ENCODE assay signal across 14 cellular contexts in genomic region chr1:44792736-44793502, GRCh38. TPM values are rescaled to one million over a fixed set of nuclear protein-coding genes. Genes with fewer than 3 reads are reported as not detected.
DNase-seq lines count a peak whose midpoint lies in the region; ATAC-seq, FAIRE-seq and TF ChIP-seq lines count a peak whose summit lies in the region.
"Had no signal": no experiment of that assay in that cellular context is flagged by ENCODE, and none has a peak within 500 bp of the region (broad histone marks: within the 10 kb centered on the region; RNA-seq: fewer than 3 reads in every experiment).

No MANE protein-coding gene starts in this region.

- no peaks in the 10 kb centered on the region for H3K36me3 ChIP-seq in Panc1 (ENCODE audit: control insufficient read depth, insufficient read depth, low read length)
- no peaks in the 10 kb centered on the region for H3K36me3 ChIP-seq in HepG2 (replicated peaks in 1 of 2; ENCODE audit: control insufficient read depth in 1 of 2, insufficient read depth in 2 of 2, low read length in 2 of 2)
- H3K36me3 ChIP-seq in thyroid gland = no peaks in the 10 kb centered on the region
- H3K36me3 ChIP-seq: pancreas had no signal

- no peak for TF ChIP-seq EP300 in HepG2 (IDR thresholded peaks at IDR 0.05; ENCODE audit: low read depth in 2 of 2, low read length in 2 of 2)
- no peak for TF ChIP-seq EP300 in HepG2 (CRISPR knock-in tag; IDR thresholded peaks at IDR 0.05; ENCODE audit: borderline replicate concordance)

- H3K27ac ChIP-seq in Panc1 (ENCODE audit: low read length) (0 out of 2 replicates have a peak overlapping the region, but pooled peaks have one; percentile 23), HepG2 (ENCODE audit: extremely low read length, insufficient read depth, low read length) (no peak overlapping the region), thyroid gland (peak overlapping the region; percentile 33 to 52 (median 49))
- H3K27ac ChIP-seq: epithelial cell of prostate, KMS-11, pancreas had no signal

- no peak overlapping the region for H3K4me2 ChIP-seq in HepG2 (ENCODE audit: low read depth, low read length)
- H3K4me2 ChIP-seq: KMS-11 had no signal

- in situ Hi-C loops in Panc1 (cut with HindIII; ENCODE audit: low pct_unique_long_range_greater_than_20kb, low sequenced_read_pairs) = no loop called here
- in situ Hi-C loops in HepG2 (cut with HindIII; ENCODE audit: extremely low pct_ligation_motif_present, low pct_unique_long_range_greater_than_20kb) = loop anchor here (5.0 kb wide), 1 partner anchor 34 kb away; no protein-coding TSS in a partner anchor

- H3K79me2 ChIP-seq in HepG2 (ENCODE audit: insufficient read depth, low read length) = no peaks in the 10 kb centered on the region

- H3K27me3 ChIP-seq in Panc1 (ENCODE audit: control insufficient read depth, insufficient read depth, low read length) (no peaks in the 10 kb centered on the region), HepG2 (ENCODE audit: control insufficient read depth in 1 of 2, insufficient read depth in 2 of 2, low read length in 2 of 2) (peaks cover 0 to 9% of the 10 kb centered on the region in 2 experiments; a peak in 2 of 5 replicates), thyroid gland (no peaks in the 10 kb centered on the region)
- H3K27me3 ChIP-seq: pancreas had no signal

- H3K9ac ChIP-seq in HepG2 (ENCODE audit: insufficient read depth, low read depth, low read length) = no peak overlapping the region
- H3K9ac ChIP-seq: KMS-11 had no signal

- no peak for FAIRE-seq in HepG2 (lab: Jason Lieb, UNC)
- FAIRE-seq: colon, pancreas had no signal

- TF ChIP-seq POLR2A in HepG2 (IDR thresholded peaks at IDR 0.05; ENCODE audit: insufficient read depth in 1 of 2, low read depth in 2 of 2, low read length in 2 of 2) (no peak), thyroid gland (IDR thresholded peaks at IDR 0.05) (no peak)

- H2AFZ ChIP-seq in HepG2 (ENCODE audit: low read length) = no peak overlapping the region

- TF ChIP-seq CTCF in Panc1 (IDR thresholded peaks at IDR 0.05) = no peak
- TF ChIP-seq CTCF in HepG2 (CRISPR knock-in tag; IDR thresholded peaks at IDR 0.05) = no peak
- no peak for TF ChIP-seq CTCF in thyroid gland (IDR thresholded peaks at IDR 0.05)
- no peak for TF ChIP-seq CTCF in omental fat pad (IDR thresholded peaks at IDR 0.05)

- POLR2A ChIA-PET in Panc1 (lab: Charles Lee) = interaction anchor here (0.9 to 1.0 kb wide), 2 partner anchors 22 to 26 kb away, joined by 3 read pairs; no protein-coding TSS in a partner anchor
- POLR2A ChIA-PET in HepG2 (lab: Yijun Ruan, JAX) = interaction anchor here (0.6 to 2.8 kb wide), 8 partner anchors 8 to 219 kb away, joined by 4 to 23 read pairs (median 6); partner anchors contain the start of genes BTBD19, DYNLT4, HECTD3 and RPS8

- H3K4me1 ChIP-seq in Panc1 (ENCODE audit: control insufficient read depth, insufficient read depth, low read length) = no peaks in the 10 kb centered on the region
- H3K4me1 ChIP-seq in HepG2 (ENCODE audit: insufficient read depth, low read length) = peaks cover 32% of the 10 kb centered on the region
- H3K4me1 ChIP-seq in thyroid gland = peaks cover 0 to 9% of the 10 kb centered on the region in 2 donors
- H3K4me1 ChIP-seq: pancreas had no signal

- H3K4me3 ChIP-seq in Panc1 (ENCODE audit: low read depth in 2 of 2, low read length in 2 of 2) (no peak overlapping the region), HepG2 (replicated peaks in 1 of 3; ENCODE audit: insufficient read depth in 1 of 3, low read depth in 2 of 3, low read length in 3 of 3) (no peak overlapping the region), thyroid gland (replicated peaks in 1 of 3) (no peak overlapping the region)
- H3K4me3 ChIP-seq: pancreas had no signal

- 46% methylated on average over 7 of the region's 9 CpGs for WGBS in HepG2 (ENCODE audit: low lambda C conversion rate)
- WGBS in thyroid gland, 2 donors = 83 to 89% methylated on average over 9 of the region's 9 CpGs

- H4K20me1 ChIP-seq in HepG2 (ENCODE audit: insufficient read depth, low read length) = no peaks in the 10 kb centered on the region

- DNase-seq in activated CD8-positive, alpha-beta memory T cell treated with anti-CD3 and anti-CD28 coated beads, Interleukin-2, amount 50 U/mL, for 4 hours = peak; percentile 3
- DNase-seq in activated CD8-positive, alpha-beta memory T cell treated with anti-CD3 and anti-CD28 coated beads for 24 hours = no peak
- no peak for DNase-seq in Panc1 (ENCODE audit: low read depth, low spot score)
- no peak for DNase-seq in HepG2 (ENCODE audit: low spot score)
- peak; percentile 8 to 41 for DNase-seq in thyroid gland
- DNase-seq in NCI-H345 treated with DMSO at 0.1 percent for 48 hours (lab: John Stamatoyannopoulos, UW; ENCODE audit: unreplicated experiment) = no peak
- DNase-seq in omental fat pad (ENCODE audit: low spot score) = no peak
- no peak for DNase-seq in activated T-cell treated with anti-CD3 and anti-CD28 coated beads for 4 hours
- DNase-seq: NCI-H446 had no signal

- BruUV-seq in Panc1 (replicated peaks; lab: Mats Ljungman, UMichigan) = no TSS peak
- no TSS peak for BruUV-seq in HepG2 (replicated peaks; lab: Mats Ljungman, UMichigan)

- no peak for TF ChIP-seq RAD21 in HepG2 (CRISPR knock-in tag; IDR thresholded peaks at IDR 0.05)

- no peaks in the 10 kb centered on the region for H3K9me3 ChIP-seq in Panc1 (ENCODE audit: control insufficient read depth, insufficient read depth, low read depth, low read length)
- no peaks in the 10 kb centered on the region for H3K9me3 ChIP-seq in HepG2 (ENCODE audit: low read length)
- H3K9me3 ChIP-seq in thyroid gland = no peaks in the 10 kb centered on the region
- H3K9me3 ChIP-seq: pancreas had no signal

- CTCF ChIA-PET in Panc1 (lab: Charles Lee) (interaction anchor here (0.5 to 1.2 kb wide), 3 partner anchors 9 to 63 kb away, joined by 3 to 4 read pairs (median 3); no protein-coding TSS in a partner anchor), HepG2 (lab: Yijun Ruan, JAX; ENCODE audit: low intra/inter-chr PET ratio, low total read pairs) (interaction anchor here (0.6 to 2.2 kb wide), 2 partner anchors 38 to 43 kb away, joined by 3 to 8 read pairs; no protein-coding TSS in a partner anchor)

- ATAC-seq in Panc1 = peak; percentile 11; the same call in 1 of the 2 replicates
- ATAC-seq in HepG2 = peak; percentile 6; the same call in 1 of the 3 replicates
- ATAC-seq in omental fat pad (ENCODE audit: low FRiP score) = no peak

- intact Hi-C loops in Panc1 (cut with micrococcal nuclease; ENCODE audit: unreplicated experiment) = loop anchor here (2.0 kb wide), 1 partner anchor 26 kb away; no protein-coding TSS in a partner anchor
- intact Hi-C loops in HepG2 (cut with micrococcal nuclease; ENCODE audit: unreplicated experiment) = loop anchor here (2.0 kb wide), 2 partner anchors 16 to 34 kb away; partner anchors contain the start of gene BTBD19
- intact Hi-C loops in thyroid gland (cut with DNase I) = no loop called here

RNA-seq across cellular contexts. Expression of gene BEST4, which starts 4.9 kb away (rescaled TPM):
- 0.15 TPM for total RNA-seq in Panc1 (2021; ENCODE audit: unreplicated experiment)
- polyA plus RNA-seq in Panc1 (2012; ENCODE audit: insufficient read length) = 0.11 TPM
- 1.4 TPM in 2 replicates for total RNA-seq in HepG2 (2016; rRNA removed; fragmentation: Illumina TruSeq; extraction: Trizol)
- total RNA-seq in HepG2 (2016; cell fraction: cytosol; rRNA removed; fragmentation: Illumina TruSeq; extraction: Trizol; ENCODE audit: low read depth) = 0.40 and 0.62 TPM in 2 replicates
- 1.4 and 1.5 TPM in 2 replicates for total RNA-seq in HepG2 (2016; cell fraction: insoluble cytoplasmic fraction; rRNA removed; fragmentation: Illumina TruSeq; extraction: Trizol)
- 1.0 TPM in 2 replicates for total RNA-seq in HepG2 (2016; cell fraction: membrane; rRNA removed; fragmentation: Illumina TruSeq; extraction: Trizol)
- 0.63 and 1.2 TPM in 2 replicates for total RNA-seq in HepG2 (2016; cell fraction: nucleus; rRNA removed; fragmentation: Illumina TruSeq; extraction: Trizol)
- polyA plus RNA-seq in HepG2 (2011; rRNA removed) = 0.71 and 0.77 TPM in 2 replicates
- polyA plus RNA-seq in HepG2 (2011; cell fraction: cytosol; rRNA removed) = 0.91 and 1.0 TPM in 2 replicates
- polyA plus RNA-seq in HepG2 (2011; cell fraction: nucleus; rRNA removed) = 0.93 and 1.1 TPM in 2 replicates
- polyA plus RNA-seq in HepG2 (2012) = 1.1 and 1.4 TPM in 2 replicates
- 0.60 and 0.74 TPM in 2 replicates for polyA plus RNA-seq in HepG2 (2016; cell fraction: cytosol; fragmentation: Illumina TruSeq; extraction: Trizol; ENCODE audit: low read depth)
- polyA plus RNA-seq in HepG2 (2016; cell fraction: insoluble cytoplasmic fraction; fragmentation: Illumina TruSeq; extraction: Trizol; ENCODE audit: low read depth) = 2.0 TPM in 2 replicates
- polyA plus RNA-seq in HepG2 (2016; cell fraction: membrane; fragmentation: Illumina TruSeq; extraction: Trizol; ENCODE audit: low read depth) = 0.73 and 0.86 TPM in 2 replicates
- polyA plus RNA-seq in HepG2 (2016; cell fraction: nucleus; fragmentation: Illumina TruSeq; extraction: Trizol; ENCODE audit: insufficient read depth, low read depth) = 1.5 and 1.8 TPM in 2 replicates
- polyA minus RNA-seq in HepG2 (2011; rRNA and poly(A)+ RNA removed; ENCODE audit: low replicate concordance) = 0.26 and 0.35 TPM in 2 replicates
- polyA minus RNA-seq in HepG2 (2011; cell fraction: cytosol; rRNA and poly(A)+ RNA removed) = 0.59 and 0.62 TPM in 2 replicates
- polyA minus RNA-seq in HepG2 (2011; cell fraction: nucleus; rRNA and poly(A)+ RNA removed) = 0.25 and 0.52 TPM in 2 replicates
- under 1 TPM in 2 of 4 donors, not detected in 2; 0.42 to 0.56 TPM for total RNA-seq in thyroid gland
- under 1 TPM in 1 of 4 donors, not detected in 3; 0.24 TPM for total RNA-seq in omental fat pad
- total RNA-seq: glomerular endothelial cell had no signal

RNA-seq across cellular contexts. Expression of gene PLK3, which starts 7.3 kb away (rescaled TPM):
- total RNA-seq in Panc1 (2021; ENCODE audit: unreplicated experiment) (13.7 TPM), HepG2 (2016; rRNA removed; fragmentation: Illumina TruSeq; extraction: Trizol) (4.5 and 9.8 TPM in 2 replicates), thyroid gland (10 to 100 TPM in 3 of 4 donors, 1 to 10 TPM in 1; 7.4 to 18.4 (median 13.6) TPM), omental fat pad (100 to 1,000 TPM in 1 of 4 donors, 10 to 100 TPM in 3; 27.6 to 156 (median 73.9) TPM)
- polyA plus RNA-seq in Panc1 (2012; ENCODE audit: insufficient read length) = 7.3 TPM
- 10.4 and 10.6 TPM in 2 replicates for total RNA-seq in HepG2 (2016; cell fraction: cytosol; rRNA removed; fragmentation: Illumina TruSeq; extraction: Trizol; ENCODE audit: low read depth)
- 3.0 and 11.4 TPM in 2 replicates for total RNA-seq in HepG2 (2016; cell fraction: insoluble cytoplasmic fraction; rRNA removed; fragmentation: Illumina TruSeq; extraction: Trizol)
- 7.7 and 8.3 TPM in 2 replicates for total RNA-seq in HepG2 (2016; cell fraction: membrane; rRNA removed; fragmentation: Illumina TruSeq; extraction: Trizol)
- 14.5 and 18.3 TPM in 2 replicates for total RNA-seq in HepG2 (2016; cell fraction: nucleus; rRNA removed; fragmentation: Illumina TruSeq; extraction: Trizol)
- polyA plus RNA-seq in HepG2 (2011; rRNA removed) = 16.9 and 23.4 TPM in 2 replicates
- polyA plus RNA-seq in HepG2 (2011; cell fraction: cytosol; rRNA removed) = 7.7 and 8.3 TPM in 2 replicates
- 101 and 106 TPM in 2 replicates for polyA plus RNA-seq in HepG2 (2011; cell fraction: nucleus; rRNA removed)
- polyA plus RNA-seq in HepG2 (2012) = 4.3 and 8.5 TPM in 2 replicates
- 2.2 and 2.4 TPM in 2 replicates for polyA plus RNA-seq in HepG2 (2016; cell fraction: cytosol; fragmentation: Illumina TruSeq; extraction: Trizol; ENCODE audit: low read depth)
- 5.2 and 6.6 TPM in 2 replicates for polyA plus RNA-seq in HepG2 (2016; cell fraction: insoluble cytoplasmic fraction; fragmentation: Illumina TruSeq; extraction: Trizol; ENCODE audit: low read depth)
- 3.1 and 3.6 TPM in 2 replicates for polyA plus RNA-seq in HepG2 (2016; cell fraction: membrane; fragmentation: Illumina TruSeq; extraction: Trizol; ENCODE audit: low read depth)
- polyA plus RNA-seq in HepG2 (2016; cell fraction: nucleus; fragmentation: Illumina TruSeq; extraction: Trizol; ENCODE audit: insufficient read depth, low read depth) = 41.8 and 43.4 TPM in 2 replicates
- 10.1 and 27.4 TPM in 2 replicates for polyA minus RNA-seq in HepG2 (2011; rRNA and poly(A)+ RNA removed; ENCODE audit: low replicate concordance)
- 5.1 and 11.4 TPM in 2 replicates for polyA minus RNA-seq in HepG2 (2011; cell fraction: cytosol; rRNA and poly(A)+ RNA removed)
- 37.5 and 48.6 TPM in 2 replicates for polyA minus RNA-seq in HepG2 (2011; cell fraction: nucleus; rRNA and poly(A)+ RNA removed)

RNA-seq across cellular contexts. Expression of gene DYNLT4, which starts 14.2 kb away (rescaled TPM):
- total RNA-seq in Panc1 (2021; ENCODE audit: unreplicated experiment) (not detected), HepG2 (2016; rRNA removed; fragmentation: Illumina TruSeq; extraction: Trizol) (0.77 TPM in 1 of 2 replicates, not detected in the other), thyroid gland (1 to 10 TPM in 1 of 4 donors, under 1 TPM in 1, not detected in 2; 0.67 to 1.0 TPM), omental fat pad (1 to 10 TPM in 1 of 4 donors, under 1 TPM in 1, not detected in 2; 0.65 to 6.3 TPM)
- polyA plus RNA-seq in Panc1 (2012; ENCODE audit: insufficient read length) = not detected
- total RNA-seq in HepG2 (2016; cell fraction: cytosol; rRNA removed; fragmentation: Illumina TruSeq; extraction: Trizol; ENCODE audit: low read depth) = 0.91 and 2.1 TPM in 2 replicates
- 0.93 TPM in 1 of 2 replicates, not detected in the other for total RNA-seq in HepG2 (2016; cell fraction: insoluble cytoplasmic fraction; rRNA removed; fragmentation: Illumina TruSeq; extraction: Trizol)
- 2.0 and 2.1 TPM in 2 replicates for total RNA-seq in HepG2 (2016; cell fraction: membrane; rRNA removed; fragmentation: Illumina TruSeq; extraction: Trizol)
- total RNA-seq in HepG2 (2016; cell fraction: nucleus; rRNA removed; fragmentation: Illumina TruSeq; extraction: Trizol) = 0.91 and 2.1 TPM in 2 replicates
- polyA plus RNA-seq in HepG2 (2011; rRNA removed) = not detected in 2 replicates
- polyA plus RNA-seq in HepG2 (2011; cell fraction: cytosol; rRNA removed) = 0.25 TPM in 1 of 2 replicates, not detected in the other
- 0.55 and 1.4 TPM in 2 replicates for polyA plus RNA-seq in HepG2 (2011; cell fraction: nucleus; rRNA removed)
- polyA plus RNA-seq in HepG2 (2012) = not detected in 2 replicates
- polyA plus RNA-seq in HepG2 (2016; cell fraction: cytosol; fragmentation: Illumina TruSeq; extraction: Trizol; ENCODE audit: low read depth) = not detected in 2 replicates
- not detected in 2 replicates for polyA plus RNA-seq in HepG2 (2016; cell fraction: insoluble cytoplasmic fraction; fragmentation: Illumina TruSeq; extraction: Trizol; ENCODE audit: low read depth)
- polyA plus RNA-seq in HepG2 (2016; cell fraction: membrane; fragmentation: Illumina TruSeq; extraction: Trizol; ENCODE audit: low read depth) = not detected in 2 replicates
- not detected in 2 replicates for polyA plus RNA-seq in HepG2 (2016; cell fraction: nucleus; fragmentation: Illumina TruSeq; extraction: Trizol; ENCODE audit: insufficient read depth, low read depth)
- polyA minus RNA-seq in HepG2 (2011; rRNA and poly(A)+ RNA removed; ENCODE audit: low replicate concordance) = 3.7 TPM in 1 of 2 replicates, not detected in the other
- 0.88 TPM in 1 of 2 replicates, not detected in the other for polyA minus RNA-seq in HepG2 (2011; cell fraction: cytosol; rRNA and poly(A)+ RNA removed)
- polyA minus RNA-seq in HepG2 (2011; cell fraction: nucleus; rRNA and poly(A)+ RNA removed) = 3.4 and 10.9 TPM in 2 replicates

RNA-seq across cellular contexts. Expression of gene BTBD19, which starts 15.4 kb away (rescaled TPM):
- total RNA-seq in Panc1 (2021; ENCODE audit: unreplicated experiment) = 2.6 TPM
- polyA plus RNA-seq in Panc1 (2012; ENCODE audit: insufficient read length) = 0.61 TPM
- total RNA-seq in HepG2 (2016; rRNA removed; fragmentation: Illumina TruSeq; extraction: Trizol) = 1.0 and 2.7 TPM in 2 replicates
- total RNA-seq in HepG2 (2016; cell fraction: cytosol; rRNA removed; fragmentation: Illumina TruSeq; extraction: Trizol; ENCODE audit: low read depth) = 0.51 and 0.97 TPM in 2 replicates
- total RNA-seq in HepG2 (2016; cell fraction: insoluble cytoplasmic fraction; rRNA removed; fragmentation: Illumina TruSeq; extraction: Trizol) = 0.62 and 3.0 TPM in 2 replicates
- 0.87 and 1.1 TPM in 2 replicates for total RNA-seq in HepG2 (2016; cell fraction: membrane; rRNA removed; fragmentation: Illumina TruSeq; extraction: Trizol)
- 3.1 and 5.3 TPM in 2 replicates for total RNA-seq in HepG2 (2016; cell fraction: nucleus; rRNA removed; fragmentation: Illumina TruSeq; extraction: Trizol)
- polyA plus RNA-seq in HepG2 (2011; rRNA removed) = 6.7 and 8.8 TPM in 2 replicates
- polyA plus RNA-seq in HepG2 (2011; cell fraction: cytosol; rRNA removed) = 1.8 and 2.0 TPM in 2 replicates
- polyA plus RNA-seq in HepG2 (2011; cell fraction: nucleus; rRNA removed) = 38.3 and 42.2 TPM in 2 replicates
- polyA plus RNA-seq in HepG2 (2012) = 2.6 and 2.7 TPM in 2 replicates
- 0.37 and 0.49 TPM in 2 replicates for polyA plus RNA-seq in HepG2 (2016; cell fraction: cytosol; fragmentation: Illumina TruSeq; extraction: Trizol; ENCODE audit: low read depth)
- polyA plus RNA-seq in HepG2 (2016; cell fraction: insoluble cytoplasmic fraction; fragmentation: Illumina TruSeq; extraction: Trizol; ENCODE audit: low read depth) = 0.70 and 1.9 TPM in 2 replicates
- 0.30 and 0.79 TPM in 2 replicates for polyA plus RNA-seq in HepG2 (2016; cell fraction: membrane; fragmentation: Illumina TruSeq; extraction: Trizol; ENCODE audit: low read depth)
- 10.8 and 15.7 TPM in 2 replicates for polyA plus RNA-seq in HepG2 (2016; cell fraction: nucleus; fragmentation: Illumina TruSeq; extraction: Trizol; ENCODE audit: insufficient read depth, low read depth)
- polyA minus RNA-seq in HepG2 (2011; rRNA and poly(A)+ RNA removed; ENCODE audit: low replicate concordance) = 1.2 and 11.3 TPM in 2 replicates
- polyA minus RNA-seq in HepG2 (2011; cell fraction: cytosol; rRNA and poly(A)+ RNA removed) = 1.8 and 2.0 TPM in 2 replicates
- 12.0 and 16.5 TPM in 2 replicates for polyA minus RNA-seq in HepG2 (2011; cell fraction: nucleus; rRNA and poly(A)+ RNA removed)
- 10 to 100 TPM in 2 of 4 donors, 1 to 10 TPM in 2; 7.3 to 14.9 (median 9.2) TPM for total RNA-seq in thyroid gland
- 10 to 100 TPM in 2 of 4 donors, 1 to 10 TPM in 2; 7.5 to 29.8 (median 12.2) TPM for total RNA-seq in omental fat pad

RNA-seq across cellular contexts. Expression of gene RPS8, which starts 17.6 kb away (rescaled TPM):
- total RNA-seq in Panc1 (2021; ENCODE audit: unreplicated experiment) (1,087 TPM), HepG2 (2016; rRNA removed; fragmentation: Illumina TruSeq; extraction: Trizol) (2,628 and 3,186 TPM in 2 replicates), thyroid gland (1,000 to 10,000 TPM; 1,167 to 2,709 (median 1,595) TPM), omental fat pad (1,000 to 10,000 TPM; 1,945 to 2,684 (median 2,276) TPM)
- 1,474 TPM for polyA plus RNA-seq in Panc1 (2012; ENCODE audit: insufficient read length)
- 4,101 and 4,477 TPM in 2 replicates for total RNA-seq in HepG2 (2016; cell fraction: cytosol; rRNA removed; fragmentation: Illumina TruSeq; extraction: Trizol; ENCODE audit: low read depth)
- 2,640 and 3,284 TPM in 2 replicates for total RNA-seq in HepG2 (2016; cell fraction: insoluble cytoplasmic fraction; rRNA removed; fragmentation: Illumina TruSeq; extraction: Trizol)
- total RNA-seq in HepG2 (2016; cell fraction: membrane; rRNA removed; fragmentation: Illumina TruSeq; extraction: Trizol) = 6,651 and 6,789 TPM in 2 replicates
- total RNA-seq in HepG2 (2016; cell fraction: nucleus; rRNA removed; fragmentation: Illumina TruSeq; extraction: Trizol) = 904 and 1,043 TPM in 2 replicates
- polyA plus RNA-seq in HepG2 (2011; rRNA removed) = 2,639 and 2,822 TPM in 2 replicates
- polyA plus RNA-seq in HepG2 (2011; cell fraction: cytosol; rRNA removed) = 3,216 and 3,450 TPM in 2 replicates
- 619 and 724 TPM in 2 replicates for polyA plus RNA-seq in HepG2 (2011; cell fraction: nucleus; rRNA removed)
- polyA plus RNA-seq in HepG2 (2012) = 2,913 and 3,780 TPM in 2 replicates
- 3,820 and 4,041 TPM in 2 replicates for polyA plus RNA-seq in HepG2 (2016; cell fraction: cytosol; fragmentation: Illumina TruSeq; extraction: Trizol; ENCODE audit: low read depth)
- polyA plus RNA-seq in HepG2 (2016; cell fraction: insoluble cytoplasmic fraction; fragmentation: Illumina TruSeq; extraction: Trizol; ENCODE audit: low read depth) = 2,524 and 2,713 TPM in 2 replicates
- 5,258 and 5,398 TPM in 2 replicates for polyA plus RNA-seq in HepG2 (2016; cell fraction: membrane; fragmentation: Illumina TruSeq; extraction: Trizol; ENCODE audit: low read depth)
- 1,350 and 1,442 TPM in 2 replicates for polyA plus RNA-seq in HepG2 (2016; cell fraction: nucleus; fragmentation: Illumina TruSeq; extraction: Trizol; ENCODE audit: insufficient read depth, low read depth)
- 377 and 661 TPM in 2 replicates for polyA minus RNA-seq in HepG2 (2011; rRNA and poly(A)+ RNA removed; ENCODE audit: low replicate concordance)
- 497 and 522 TPM in 2 replicates for polyA minus RNA-seq in HepG2 (2011; cell fraction: cytosol; rRNA and poly(A)+ RNA removed)
- 234 and 283 TPM in 2 replicates for polyA minus RNA-seq in HepG2 (2011; cell fraction: nucleus; rRNA and poly(A)+ RNA removed)

Comparison
In these comparisons a context has a peak if more than half of its experiments do, and no peak if none do; other contexts are left out.
1. DNase-seq: peak in activated CD8-positive, alpha-beta memory T cell treated with anti-CD3 and anti-CD28 coated beads, Interleukin-2, amount 50 U/mL, for 4 hours (single experiment) and thyroid gland (2 of 2); none in activated CD8-positive, alpha-beta memory T cell treated with anti-CD3 and anti-CD28 coated beads for 24 hours (single experiment), Panc1 (single experiment), HepG2 (single experiment), NCI-H345 treated with DMSO at 0.1 percent for 48 hours (single experiment), omental fat pad (single experiment) and activated T-cell treated with anti-CD3 and anti-CD28 coated beads for 4 hours (single experiment).